Comparison of ENCODE assay signal across 21 cellular contexts in the genomic region with DNA sequence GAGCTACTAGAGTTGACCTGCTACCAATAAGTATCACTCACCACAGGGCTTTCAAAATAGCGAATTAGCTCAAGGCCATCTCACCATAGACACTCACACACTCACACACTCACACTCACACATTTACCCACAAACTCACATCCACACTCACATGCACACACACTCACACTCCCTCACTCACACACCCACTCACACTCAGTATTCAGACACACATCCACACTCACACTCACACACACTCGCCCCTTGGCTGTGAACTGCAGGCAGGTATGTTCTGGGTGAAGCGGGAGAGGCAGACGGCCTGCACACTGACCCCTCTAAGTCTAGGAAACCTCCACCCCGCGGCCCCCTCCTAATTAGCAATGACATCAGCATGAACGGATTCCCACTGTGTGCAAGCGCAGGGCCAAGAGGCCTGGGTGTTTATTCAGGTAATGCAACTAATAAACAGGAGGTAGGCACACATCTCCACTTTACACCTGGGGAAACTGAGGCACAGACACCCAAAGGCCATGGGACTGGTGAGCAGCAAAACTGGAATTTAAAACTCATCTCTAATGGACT.
"Had no signal": no experiment of that assay in that cellular context is flagged by ENCODE, and none has a peak within 500 bp of the region (broad histone marks: within the 10 kb centered on the region; RNA-seq: fewer than 3 reads in every experiment).

No MANE protein-coding gene starts in this region.

- H3K27ac Mint-ChIP-seq: activated naive CD8-positive, alpha-beta T cell treated with anti-CD3 and anti-CD28 coated beads, Interleukin-2, amount 10 ng/mL, durations not matched to agents 7 days and 5 days; dendritic cell treated with granulocyte-macrophage colony-stimulating factor and Interleukin-4, amounts not matched to agents 40 ng/mL and 50 ng/mL, for 4 days; nephron progenitor cell; stimulated activated memory B cell treated with anti-CD40 and anti-IgM and Interleukin-4, amounts not matched to agents 10 μg/mL and 1 μg/mL and 100 μg/mL, for 72 hours; type B pancreatic cell; WTC11 had no signal

- H3K9me3 ChIP-seq: lower lobe of right lung, mucosa of descending colon, thoracic aorta, vagina had no signal

- H3K27me3 ChIP-seq: foreskin keratinocyte, vagina had no signal

- DNase-seq: activated CD4-positive, alpha-beta T cell treated with anti-CD3 and anti-CD28 coated beads for 4 hours; activated gamma-delta T cell treated with Interleukin-2 at 50 U/mL for 16 hours; amniotic stem cell; effector CD8-positive, alpha-beta T cell; kidney; lower lobe of right lung; nucleus accumbens; T-helper 9 cell had no signal

- H3K4me1 ChIP-seq: foreskin keratinocyte, lower lobe of right lung, parathyroid adenoma, vagina had no signal

- ATAC-seq: left lobe of liver, lower lobe of right lung, mucosa of descending colon had no signal

- H3K4me3 Mint-ChIP-seq: activated naive CD8-positive, alpha-beta T cell treated with anti-CD3 and anti-CD28 coated beads, Interleukin-2, amount 10 ng/mL, durations not matched to agents 7 days and 5 days; dendritic cell treated with granulocyte-macrophage colony-stimulating factor and Interleukin-4, amounts not matched to agents 40 ng/mL and 50 ng/mL, for 4 days; nephron progenitor cell; type B pancreatic cell; WTC11 had no signal

- H3K27me3 Mint-ChIP-seq: activated naive CD8-positive, alpha-beta T cell treated with anti-CD3 and anti-CD28 coated beads, Interleukin-2, amount 10 ng/mL, durations not matched to agents 7 days and 5 days; dendritic cell treated with granulocyte-macrophage colony-stimulating factor and Interleukin-4, amounts not matched to agents 40 ng/mL and 50 ng/mL, for 4 days had no signal

- H3K4me1 Mint-ChIP-seq: activated naive CD8-positive, alpha-beta T cell treated with anti-CD3 and anti-CD28 coated beads, Interleukin-2, amount 10 ng/mL, durations not matched to agents 7 days and 5 days; WTC11 had no signal

- H3K9me3 Mint-ChIP-seq: dendritic cell treated with granulocyte-macrophage colony-stimulating factor and Interleukin-4, amounts not matched to agents 40 ng/mL and 50 ng/mL, for 4 days; nephron progenitor cell; stimulated activated memory B cell treated with anti-CD40 and anti-IgM and Interleukin-4, amounts not matched to agents 10 μg/mL and 1 μg/mL and 100 μg/mL, for 72 hours; type B pancreatic cell had no signal

- H3K36me3 Mint-ChIP-seq: activated naive CD8-positive, alpha-beta T cell treated with anti-CD3 and anti-CD28 coated beads, Interleukin-2, amount 10 ng/mL, durations not matched to agents 7 days and 5 days; stimulated activated memory B cell treated with anti-CD40 and anti-IgM and Interleukin-4, amounts not matched to agents 10 μg/mL and 1 μg/mL and 100 μg/mL, for 72 hours; type B pancreatic cell; WTC11 had no signal

- H3K4me3 ChIP-seq: lower lobe of right lung, mucosa of descending colon, skin epidermis, thoracic aorta, vagina had no signal

- H3K27ac ChIP-seq: foreskin keratinocyte, lower lobe of right lung, parathyroid adenoma, skin epidermis, thoracic aorta, vagina had no signal

- H3K36me3 ChIP-seq: lower lobe of right lung, thoracic aorta, vagina had no signal
